In genomic region chr14:95485222-95485819, GRCh38 we compare ENCODE assay signal across 16 cellular contexts. TPM values are rescaled to one million over a fixed set of nuclear protein-coding genes. Genes with fewer than 3 reads are reported as not detected.
A peak's percentile ranks its signal among the peaks of the same experiment; 100 is the strongest.
DNase-seq lines count a peak whose midpoint lies in the region; ATAC-seq, FAIRE-seq and TF ChIP-seq lines count a peak whose summit lies in the region.
"Had no signal": no experiment of that assay in that cellular context is flagged by ENCODE, and none has a peak within 500 bp of the region (broad histone marks: within the 10 kb centered on the region; RNA-seq: fewer than 3 reads in every experiment).

No MANE protein-coding gene starts in this region.

- FAIRE-seq in frontal cortex (lab: Jason Lieb, UNC): no peak
- FAIRE-seq: pancreas, RCC 7860 had no signal

- H3K4me3 Mint-ChIP-seq in CD8-positive, alpha-beta T cell: no peak overlapping the region
- H3K4me3 Mint-ChIP-seq in activated T-helper 17 cell treated with anti-CD3 and anti-CD28 coated beads, Interleukin-2, amount 50 U/mL, for 72 hours: no peak overlapping the region
- peak overlapping the region in 4 of 8 donors; percentile 2 to 55 (median 30) for H3K4me3 Mint-ChIP-seq in naive B cell

- peaks cover 20% of the 10 kb centered on the region for H3K36me3 Mint-ChIP-seq in CD8-positive, alpha-beta T cell
- H3K36me3 Mint-ChIP-seq in activated T-helper 17 cell treated with anti-CD3 and anti-CD28 coated beads, Interleukin-2, amount 50 U/mL, for 72 hours (ENCODE audit: low read depth): peaks cover 33% of the 10 kb centered on the region
- H3K36me3 Mint-ChIP-seq in naive B cell: peaks cover 3 to 6% of the 10 kb centered on the region in 2 donors

- no peak for DNase-seq in CD8-positive, alpha-beta T cell
- DNase-seq in naive B cell (no peak), AG08396 (ENCODE audit: low spot score) (no peak), 8988T (no peak), frontal cortex (ENCODE audit: low spot score in 2 of 2) (no peak)
- DNase-seq in stimulated activated CD4-positive, alpha-beta T cell treated with anti-CD3 and anti-CD28 coated beads, Interleukin-15, amount 100 ng/mL, for 24 hours: no peak
- DNase-seq: AML-193, hippocampal formation, left colon, NCI-H1436, NCI-H2171 treated with DMSO at 0.1 percent for 48 hours, pancreas, SK-N-SH had no signal

- H3K9ac ChIP-seq in BLaER1: peak overlapping the region; percentile 72
- H3K9ac ChIP-seq: SK-N-SH had no signal

- POLR2A ChIA-PET in CD8-positive, alpha-beta T cell (lab: Charles Lee): interaction anchor here (1.1 kb wide), 1 partner anchor 21 kb away, joined by 5 read pairs; no protein-coding TSS in a partner anchor

- H3K36me3 ChIP-seq in BLaER1: peaks cover 78% of the 10 kb centered on the region
- no peaks in the 10 kb centered on the region for H3K36me3 ChIP-seq in CD8-positive, alpha-beta T cell (ENCODE audit: insufficient read depth, low read length)
- H3K36me3 ChIP-seq: pancreas had no signal

- peak overlapping the region; percentile 90 for H3K27ac ChIP-seq in BLaER1
- H3K27ac ChIP-seq in CD8-positive, alpha-beta T cell (ENCODE audit: low read depth, low read length): no peak overlapping the region
- H3K27ac ChIP-seq: pancreas had no signal

- H3K27me3 ChIP-seq in BLaER1: no peaks in the 10 kb centered on the region
- no peaks in the 10 kb centered on the region for H3K27me3 ChIP-seq in CD8-positive, alpha-beta T cell (ENCODE audit: insufficient read depth, low read length)
- H3K27me3 ChIP-seq: pancreas had no signal

- peak overlapping the region; percentile 13; the same call in 1 of the 2 replicates for H3K4me3 ChIP-seq in BLaER1
- H3K4me3 ChIP-seq in CD8-positive, alpha-beta T cell (ENCODE audit: low read depth, low read length): no peak overlapping the region
- H3K4me3 ChIP-seq: pancreas had no signal

- no peak for TF ChIP-seq CTCF in CD8-positive, alpha-beta T cell (IDR thresholded peaks at IDR 0.05)

- intact Hi-C loops in CD8-positive, alpha-beta T cell (cut with DNase I, micrococcal nuclease): no loop called here

- H3K27ac Mint-ChIP-seq in CD8-positive, alpha-beta T cell: peak overlapping the region; percentile 73
- peak overlapping the region; percentile 77 for H3K27ac Mint-ChIP-seq in activated T-helper 17 cell treated with anti-CD3 and anti-CD28 coated beads, Interleukin-2, amount 50 U/mL, for 72 hours
- H3K27ac Mint-ChIP-seq in naive B cell: peak overlapping the region in 5 of 6 donors; percentile 33 to 94 (median 86)

- peaks cover 99% of the 10 kb centered on the region for H4K20me1 ChIP-seq in BLaER1

- peak overlapping the region; percentile 85 for H3K4me2 ChIP-seq in BLaER1
- H3K4me2 ChIP-seq: SK-N-SH had no signal

- ATAC-seq in CD8-positive, alpha-beta T cell: no peak
- no peak for ATAC-seq in activated T-helper 17 cell treated with anti-CD3 and anti-CD28 coated beads, Interleukin-2, amount 50 U/mL, for 72 hours (replicated peaks)
- ATAC-seq in naive B cell (ENCODE audit: low read depth in 2 of 2): no peak
- ATAC-seq: left colon, pancreas had no signal

- H3K9me3 ChIP-seq in BLaER1: no peaks in the 10 kb centered on the region
- H3K9me3 ChIP-seq in CD8-positive, alpha-beta T cell (ENCODE audit: low read length): no peaks in the 10 kb centered on the region
- H3K9me3 ChIP-seq: pancreas, SK-N-SH had no signal

- H3K27me3 Mint-ChIP-seq in CD8-positive, alpha-beta T cell (ENCODE audit: low read depth): no peaks in the 10 kb centered on the region
- no peaks in the 10 kb centered on the region for H3K27me3 Mint-ChIP-seq in activated T-helper 17 cell treated with anti-CD3 and anti-CD28 coated beads, Interleukin-2, amount 50 U/mL, for 72 hours
- H3K27me3 Mint-ChIP-seq in naive B cell: no peaks in the 10 kb centered on the region

- CTCF ChIA-PET in CD8-positive, alpha-beta T cell (lab: Charles Lee): no interaction called here

- H3K4me1 ChIP-seq in BLaER1: peaks cover 100% of the 10 kb centered on the region
- H3K4me1 ChIP-seq in CD8-positive, alpha-beta T cell (ENCODE audit: insufficient read depth, low read length): peaks cover 8% of the 10 kb centered on the region

- H3K9me3 Mint-ChIP-seq in CD8-positive, alpha-beta T cell: no peaks in the 10 kb centered on the region
- H3K9me3 Mint-ChIP-seq in activated T-helper 17 cell treated with anti-CD3 and anti-CD28 coated beads, Interleukin-2, amount 50 U/mL, for 72 hours: no peaks in the 10 kb centered on the region
- no peaks in the 10 kb centered on the region for H3K9me3 Mint-ChIP-seq in naive B cell

- H3K4me1 Mint-ChIP-seq in CD8-positive, alpha-beta T cell (ENCODE audit: low read depth): peaks cover 42% of the 10 kb centered on the region
- H3K4me1 Mint-ChIP-seq in activated T-helper 17 cell treated with anti-CD3 and anti-CD28 coated beads, Interleukin-2, amount 50 U/mL, for 72 hours: peaks cover 57% of the 10 kb centered on the region
- peaks cover 67 to 89% (median 83%) of the 10 kb centered on the region in 3 donors for H3K4me1 Mint-ChIP-seq in naive B cell

RNA-seq across cellular contexts. Expression of gene SYNE3, which starts 31.1 kb away (rescaled TPM):
- 10 to 100 TPM; 18.5 to 19.7 TPM for total RNA-seq in CD8-positive, alpha-beta T cell
- total RNA-seq in activated T-helper 17 cell treated with anti-CD3 and anti-CD28 coated beads, Interleukin-2, amount 50 U/mL, for 72 hours: 10 to 100 TPM; 78.9 to 79.1 TPM
- 1 to 10 TPM in 5 of 6 donors, under 1 TPM in 1; 0.71 to 9.4 (median 5.3) TPM for polyA plus RNA-seq in naive B cell (ENCODE audit: low read depth in 6 of 6)
- 1.2 TPM for total RNA-seq in frontal cortex

RNA-seq across cellular contexts. Expression of gene GLRX5, which starts 49.5 kb away (rescaled TPM):
- 10 to 100 TPM; 13.7 to 15.2 TPM for total RNA-seq in CD8-positive, alpha-beta T cell
- total RNA-seq in activated T-helper 17 cell treated with anti-CD3 and anti-CD28 coated beads, Interleukin-2, amount 50 U/mL, for 72 hours: 10 to 100 TPM; 21.5 to 61.4 TPM
- polyA plus RNA-seq in naive B cell (ENCODE audit: low read depth in 6 of 6): 10 to 100 TPM; 51.3 to 98.1 (median 62.4) TPM
- 31.8 TPM for total RNA-seq in frontal cortex
